In the genomic region with DNA sequence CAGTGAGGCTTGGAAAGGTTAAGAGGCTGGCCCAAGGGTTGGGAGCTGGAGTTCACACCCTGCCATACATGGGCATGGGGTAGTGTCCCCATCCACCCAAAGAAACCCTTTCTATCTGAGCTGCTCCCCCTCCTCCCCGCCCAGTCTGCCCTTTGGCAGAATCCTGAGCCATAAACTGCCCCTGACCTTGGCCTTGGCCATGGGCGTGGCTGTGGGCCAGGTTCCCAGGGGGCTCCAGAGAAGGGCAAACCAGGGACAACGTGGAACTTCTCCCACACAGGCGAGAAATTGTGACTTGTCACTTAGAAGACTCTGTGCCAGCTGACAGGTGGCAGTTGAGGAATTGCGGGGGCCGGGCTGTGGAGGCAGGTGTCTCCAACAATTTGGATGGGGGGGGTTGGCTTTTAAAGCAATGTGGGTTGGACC, we compare ENCODE assay signal across 13 cellular contexts. TPM values are rescaled to one million over a fixed set of nuclear protein-coding genes. Genes with fewer than 3 reads are reported as not detected.
DNase-seq lines count a peak whose midpoint lies in the region; ATAC-seq and TF ChIP-seq lines count a peak whose summit lies in the region.
"Had no signal": no experiment of that assay in that cellular context is flagged by ENCODE, and none has a peak within 500 bp of the region (broad histone marks: within the 10 kb centered on the region; RNA-seq: fewer than 3 reads in every experiment).

No MANE protein-coding gene starts in this region.

- peaks cover 47% of the 10 kb centered on the region for H3K4me1 Mint-ChIP-seq in activated CD4-positive, alpha-beta T cell treated with anti-CD3 and anti-CD28 coated beads for 36 hours
- H3K4me1 Mint-ChIP-seq in activated T-cell treated with anti-CD3 and anti-CD28 coated beads, Interleukin-2, amount 50 U/mL, for 72 hours (ENCODE audit: low read depth): peaks cover 64% of the 10 kb centered on the region
- H3K4me1 Mint-ChIP-seq in immature natural killer cell: peaks cover 74 to 79% of the 10 kb centered on the region in 2 donors

- H3K9me3 Mint-ChIP-seq in activated CD4-positive, alpha-beta T cell treated with anti-CD3 and anti-CD28 coated beads for 36 hours (ENCODE audit: low read depth): no peaks in the 10 kb centered on the region
- H3K9me3 Mint-ChIP-seq in activated T-cell treated with anti-CD3 and anti-CD28 coated beads, Interleukin-2, amount 50 U/mL, for 72 hours: no peaks in the 10 kb centered on the region
- no peaks in the 10 kb centered on the region for H3K9me3 Mint-ChIP-seq in immature natural killer cell

- POLR2A ChIA-PET in activated CD4-positive, alpha-beta T cell treated with anti-CD3 and anti-CD28 coated beads for 36 hours (lab: Charles Lee): interaction anchor here (0.6 to 2.9 kb wide), 7 partner anchors 8 to 148 kb away, joined by 3 to 9 read pairs (median 4); a partner anchor contains a TSS
- POLR2A ChIA-PET in HEK293T (lab: Yijun Ruan, JAX): no interaction called here

- H3K27me3 Mint-ChIP-seq in activated CD4-positive, alpha-beta T cell treated with anti-CD3 and anti-CD28 coated beads for 36 hours: no peaks in the 10 kb centered on the region
- no peaks in the 10 kb centered on the region for H3K27me3 Mint-ChIP-seq in activated T-cell treated with anti-CD3 and anti-CD28 coated beads, Interleukin-2, amount 50 U/mL, for 72 hours (ENCODE audit: low read depth)
- peaks cover 0 to 28% (median 10%) of the 10 kb centered on the region in 3 donors for H3K27me3 Mint-ChIP-seq in immature natural killer cell (ENCODE audit: low read depth in 3 of 3)

- peak overlapping the region; percentile 39 for H3K27ac ChIP-seq in substantia nigra (ENCODE audit: low read depth, low read length, poor library complexity, severe bottlenecking)
- H3K27ac ChIP-seq: A549 had no signal

- CTCF ChIA-PET in activated CD4-positive, alpha-beta T cell treated with anti-CD3 and anti-CD28 coated beads for 36 hours (lab: Charles Lee): interaction anchor here (0.6 to 1.7 kb wide), 12 partner anchors 13 to 388 kb away, joined by 3 to 5 read pairs (median 4); no protein-coding TSS in a partner anchor
- CTCF ChIA-PET in HEK293T (lab: Yijun Ruan, JAX): no interaction called here

- ATAC-seq in activated CD4-positive, alpha-beta T cell treated with anti-CD3 and anti-CD28 coated beads for 36 hours: no peak
- ATAC-seq in activated T-cell treated with anti-CD3 and anti-CD28 coated beads, Interleukin-2, amount 50 U/mL, for 72 hours (replicated peaks in 1 of 2): no peak
- ATAC-seq in HG03565 (IDR thresholded peaks at IDR 0.05; ENCODE audit: unreplicated experiment): no peak
- ATAC-seq: A549 had no signal

- H3K4me3 Mint-ChIP-seq in activated CD4-positive, alpha-beta T cell treated with anti-CD3 and anti-CD28 coated beads for 36 hours: peak overlapping the region; percentile 90
- H3K4me3 Mint-ChIP-seq in activated T-cell treated with anti-CD3 and anti-CD28 coated beads, Interleukin-2, amount 50 U/mL, for 72 hours: peak overlapping the region; percentile 93 to 100
- peak overlapping the region; percentile 85 to 100 (median 91) for H3K4me3 Mint-ChIP-seq in immature natural killer cell

- intact Hi-C loops in activated CD4-positive, alpha-beta T cell treated with anti-CD3 and anti-CD28 coated beads for 36 hours (cut with DNase I, micrococcal nuclease): loop anchor here (2.0 to 10.0 kb wide), 4 partner anchors 231 to 1083 kb away; a partner anchor contains a TSS

- H3K36me3 Mint-ChIP-seq in activated CD4-positive, alpha-beta T cell treated with anti-CD3 and anti-CD28 coated beads for 36 hours (ENCODE audit: low read depth): peaks cover 44% of the 10 kb centered on the region
- H3K36me3 Mint-ChIP-seq in activated T-cell treated with anti-CD3 and anti-CD28 coated beads, Interleukin-2, amount 50 U/mL, for 72 hours (ENCODE audit: insufficient read depth in 2 of 2): peaks cover 17 to 25% of the 10 kb centered on the region in 2 donors
- peaks cover 4 to 5% (median 4%) of the 10 kb centered on the region in 3 donors for H3K36me3 Mint-ChIP-seq in immature natural killer cell

- peak; percentile 60 for DNase-seq in activated CD4-positive, alpha-beta T cell treated with anti-CD3 and anti-CD28 coated beads for 36 hours
- DNase-seq in activated CD4-positive, alpha-beta T cell treated with anti-CD3 and anti-CD28 coated beads for 1 hour: no peak
- DNase-seq in activated T-cell treated with anti-CD3 and anti-CD28 coated beads, Interleukin-2, amount 50 U/mL, for 72 hours: no peak
- DNase-seq in immature natural killer cell (no peak), substantia nigra (lab: John Stamatoyannopoulos, UW) (peak in 1 of 49 donors; percentile 43), HEK293T (ENCODE audit: extremely low spot score) (no peak), NK-92 (lab: John Stamatoyannopoulos, UW; ENCODE audit: unreplicated experiment) (no peak)
- DNase-seq: activated gamma-delta T cell; NCI-H1105; SHP77; stimulated activated CD4-positive, alpha-beta T cell treated with anti-CD3 and anti-CD28 coated beads, Interleukin-2, amount 100 ng/mL, for 48 hours had no signal

- H3K27ac Mint-ChIP-seq in activated CD4-positive, alpha-beta T cell treated with anti-CD3 and anti-CD28 coated beads for 36 hours: peak overlapping the region; percentile 100
- H3K27ac Mint-ChIP-seq in activated T-cell treated with anti-CD3 and anti-CD28 coated beads, Interleukin-2, amount 50 U/mL, for 72 hours: peak overlapping the region; percentile 100
- peak overlapping the region; percentile 88 to 99 (median 94) for H3K27ac Mint-ChIP-seq in immature natural killer cell

TF ChIP-seq in HEK293T, 16 proteins besides CTCF, POLR2A, EP300 and RAD21:
- no peak for TF ChIP-seq FOXM1 (IDR thresholded peaks at IDR 0.05; ENCODE audit: borderline replicate concordance)
- no peak for TF ChIP-seq TARDBP (IDR thresholded peaks at IDR 0.05)
- no peak for TF ChIP-seq NFRKB (IDR thresholded peaks at IDR 0.05)
- TF ChIP-seq L3MBTL2 (conservative IDR thresholded peaks at IDR 0.05): no peak
- TF ChIP-seq ARNT (IDR thresholded peaks at IDR 0.05): no peak
- TF ChIP-seq, protein P1, sequence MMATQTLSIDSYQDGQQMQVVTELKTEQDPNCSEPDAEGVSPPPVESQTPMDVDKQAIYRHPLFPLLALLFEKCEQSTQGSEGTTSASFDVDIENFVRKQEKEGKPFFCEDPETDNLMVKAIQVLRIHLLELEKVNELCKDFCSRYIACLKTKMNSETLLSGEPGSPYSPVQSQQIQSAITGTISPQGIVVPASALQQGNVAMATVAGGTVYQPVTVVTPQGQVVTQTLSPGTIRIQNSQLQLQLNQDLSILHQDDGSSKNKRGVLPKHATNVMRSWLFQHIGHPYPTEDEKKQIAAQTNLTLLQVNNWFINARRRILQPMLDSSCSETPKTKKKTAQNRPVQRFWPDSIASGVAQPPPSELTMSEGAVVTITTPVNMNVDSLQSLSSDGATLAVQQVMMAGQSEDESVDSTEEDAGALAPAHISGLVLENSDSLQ (IDR thresholded peaks at IDR 0.05): no peak
- no peak for TF ChIP-seq SUZ12 (IDR thresholded peaks at IDR 0.05)
- TF ChIP-seq CTBP1 (IDR thresholded peaks at IDR 0.05; ENCODE audit: borderline replicate concordance): no peak
- no peak for TF ChIP-seq ELF4 (IDR thresholded peaks at IDR 0.05)
- TF ChIP-seq FOXK2 (IDR thresholded peaks at IDR 0.05): no peak
- TF ChIP-seq LEF1 (IDR thresholded peaks at IDR 0.05; ENCODE audit: borderline replicate concordance): no peak
- no peak for TF ChIP-seq HDGF (IDR thresholded peaks at IDR 0.05; ENCODE audit: borderline replicate concordance)
- no peak for TF ChIP-seq BHLHE40 (IDR thresholded peaks at IDR 0.05; ENCODE audit: borderline replicate concordance)
- TF ChIP-seq FOXA1 (IDR thresholded peaks at IDR 0.05): no peak
- no peak for TF ChIP-seq ZNF384 (IDR thresholded peaks at IDR 0.05)
- no peak for TF ChIP-seq SP1 (IDR thresholded peaks at IDR 0.05)

RNA-seq across cellular contexts. Expression of a gene that starts 4.8 kb away (rescaled TPM):
- 10 to 100 TPM; 36.6 to 52.3 TPM for total RNA-seq in activated CD4-positive, alpha-beta T cell treated with anti-CD3 and anti-CD28 coated beads for 36 hours
- 10 to 100 TPM; 38.0 to 42.3 TPM for total RNA-seq in activated T-cell treated with anti-CD3 and anti-CD28 coated beads, Interleukin-2, amount 50 U/mL, for 72 hours
- polyA plus RNA-seq in immature natural killer cell: 10 to 100 TPM in 1 of 3 donors, 1 to 10 TPM in 2; 5.0 to 20.8 (median 7.5) TPM

RNA-seq across cellular contexts. Expression of a gene that starts 18.0 kb away (rescaled TPM):
- total RNA-seq in activated CD4-positive, alpha-beta T cell treated with anti-CD3 and anti-CD28 coated beads for 36 hours: under 1 TPM; 0.14 to 0.30 TPM
- total RNA-seq in activated T-cell treated with anti-CD3 and anti-CD28 coated beads, Interleukin-2, amount 50 U/mL, for 72 hours: under 1 TPM; 0.23 to 0.31 TPM
- 1 to 10 TPM in 2 of 3 donors, under 1 TPM in 1; 0.44 to 1.4 (median 1.2) TPM for polyA plus RNA-seq in immature natural killer cell
